In the genomic region with DNA sequence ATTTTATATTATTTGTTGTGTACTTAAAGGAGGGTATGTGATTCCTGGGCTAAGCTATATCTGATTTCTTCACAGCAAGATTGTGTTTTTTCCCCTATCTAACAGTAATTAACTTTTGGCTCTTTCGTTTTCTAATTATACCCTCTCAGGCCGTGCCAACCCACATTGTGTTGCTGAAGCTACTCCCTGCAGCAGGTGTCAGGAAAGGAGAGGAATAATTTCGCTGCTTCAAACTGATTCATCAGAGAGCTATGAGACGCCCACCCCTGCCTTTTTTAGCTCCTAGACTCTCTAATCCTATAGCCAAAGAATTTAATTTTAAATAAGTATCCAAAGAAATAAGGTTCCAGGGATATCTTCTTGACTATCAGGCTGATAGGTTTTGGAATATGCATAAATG, we compare ENCODE assay signal across 18 cellular contexts.
"Had no signal": no experiment of that assay in that cellular context is flagged by ENCODE, and none has a peak within 500 bp of the region (broad histone marks: within the 10 kb centered on the region; RNA-seq: fewer than 3 reads in every experiment).

No MANE protein-coding gene starts in this region.

- H3K9me3 ChIP-seq: adrenal gland, gastroesophageal sphincter, mucosa of descending colon, ovary, transverse colon had no signal

- H3K27ac ChIP-seq: adrenal gland, epithelial cell of prostate, gastroesophageal sphincter, ovary, transverse colon had no signal

- DNase-seq: activated B cell treated with CpG ODN at 0.5 μM for 24 hours; activated CD4-positive, alpha-beta T cell treated with anti-CD3 and anti-CD28 coated beads, Interleukin-2, amount 10 ng/mL, durations not matched to agents 24 days and 14 days; activated CD8-positive, alpha-beta memory T cell treated with anti-CD3 and anti-CD28 coated beads for 24 hours; activated naive CD4-positive, alpha-beta T cell treated with anti-CD3 and anti-CD28 coated beads, Interleukin-2, amount 50 U/mL, for 16 hours; adrenal gland; cortex of kidney; effector memory CD4-positive, alpha-beta T cell; left colon; mammary epithelial cell; mucosa of descending colon; nephron progenitor cell; ovary; small intestine; T-helper 2 cell; transverse colon had no signal

- H3K27ac Mint-ChIP-seq: activated B cell treated with CpG ODN at 0.5 μM for 24 hours; activated CD4-positive, alpha-beta T cell treated with anti-CD3 and anti-CD28 coated beads, Interleukin-2, amount 10 ng/mL, durations not matched to agents 24 days and 14 days; nephron progenitor cell had no signal

- ATAC-seq: gastroesophageal sphincter, left colon, mucosa of descending colon had no signal

- H3K4me1 Mint-ChIP-seq: activated B cell treated with CpG ODN at 0.5 μM for 24 hours; activated CD4-positive, alpha-beta T cell treated with anti-CD3 and anti-CD28 coated beads, Interleukin-2, amount 10 ng/mL, durations not matched to agents 24 days and 14 days; central memory CD8-positive, alpha-beta T cell; nephron progenitor cell had no signal

- H3K4me3 ChIP-seq: adrenal gland, gastroesophageal sphincter, mucosa of descending colon, ovary, transverse colon had no signal

- H3K9me3 Mint-ChIP-seq: activated B cell treated with CpG ODN at 0.5 μM for 24 hours; activated CD4-positive, alpha-beta T cell treated with anti-CD3 and anti-CD28 coated beads, Interleukin-2, amount 10 ng/mL, durations not matched to agents 24 days and 14 days; central memory CD8-positive, alpha-beta T cell; nephron progenitor cell had no signal

- H3K27me3 Mint-ChIP-seq: activated B cell treated with CpG ODN at 0.5 μM for 24 hours; central memory CD8-positive, alpha-beta T cell had no signal

- H3K27me3 ChIP-seq: adrenal gland, gastroesophageal sphincter, ovary, transverse colon had no signal

- H3K36me3 ChIP-seq: adrenal gland, ovary, transverse colon had no signal

- H3K4me1 ChIP-seq: adrenal gland, gastroesophageal sphincter, transverse colon had no signal

- H3K4me3 Mint-ChIP-seq: activated B cell treated with CpG ODN at 0.5 μM for 24 hours; activated CD4-positive, alpha-beta T cell treated with anti-CD3 and anti-CD28 coated beads, Interleukin-2, amount 10 ng/mL, durations not matched to agents 24 days and 14 days; central memory CD8-positive, alpha-beta T cell; nephron progenitor cell had no signal
